Comparison of ENCODE assay signal across 8 cellular contexts in genomic region chr6:53484409-53485280, GRCh38.
DNase-seq lines count a peak whose midpoint lies in the region; ATAC-seq, FAIRE-seq and TF ChIP-seq lines count a peak whose summit lies in the region.

No MANE protein-coding gene starts in this region.

- peaks cover 0 to 4% (median 0%) of the 10 kb centered on the region in 7 donors for H3K9me3 Mint-ChIP-seq in CD14-positive monocyte
- no peaks in the 10 kb centered on the region for H3K9me3 Mint-ChIP-seq in activated CD4-positive, alpha-beta memory T cell treated with anti-CD3 and anti-CD28 coated beads, Interleukin-2, amount 10 ng/mL, durations not matched to agents 7 days and 5 days
- peaks cover 0 to 6% (median 0%) of the 10 kb centered on the region in 7 donors for H3K9me3 Mint-ChIP-seq in naive B cell
- H3K9me3 Mint-ChIP-seq in stimulated activated naive B cell treated with anti-CD40 and anti-IgM and Interleukin-4, amounts not matched to agents 10 μg/mL and 1 μg/mL and 100 μg/mL, for 72 hours, result no peaks in the 10 kb centered on the region

- peak; percentile 95 for FAIRE-seq in endometrium (lab: Jason Lieb, UNC)

- peak; percentile 44 for ATAC-seq in HG02798 (IDR thresholded peaks at IDR 0.05; ENCODE audit: poor library complexity, unreplicated experiment)
- peak; percentile 53 to 54 for ATAC-seq in naive B cell (ENCODE audit: low read depth in 2 of 2)
- peak; percentile 35 to 41 for ATAC-seq in stimulated activated naive B cell treated with anti-CD40 and anti-IgM and Interleukin-4, amounts not matched to agents 10 μg/mL and 1 μg/mL and 100 μg/mL, for 72 hours (replicated peaks)

- CTCF ChIA-PET in activated CD4-positive, alpha-beta memory T cell treated with anti-CD3 and anti-CD28 coated beads, Interleukin-2, amount 10 ng/mL, durations not matched to agents 7 days and 5 days (lab: Charles Lee), result interaction anchor here (0.6 to 4.4 kb wide), 28 partner anchors 9 to 487 kb away, joined by 3 to 72 read pairs (median 4); partner anchors contain the start of gene FBXO9

- POLR2A ChIA-PET in activated CD4-positive, alpha-beta memory T cell treated with anti-CD3 and anti-CD28 coated beads, Interleukin-2, amount 10 ng/mL, durations not matched to agents 7 days and 5 days (lab: Charles Lee), result interaction anchor here (0.5 to 1.6 kb wide), 3 partner anchors 13 to 125 kb away, joined by 3 to 4 read pairs (median 3); no protein-coding TSS in a partner anchor

- H3K27me3 Mint-ChIP-seq in CD14-positive monocyte (ENCODE audit: low read depth in 3 of 3) (peaks cover 3 to 13% (median 9%) of the 10 kb centered on the region in 3 donors), naive B cell (peaks cover 8 to 17% (median 11%) of the 10 kb centered on the region in 3 donors)
- peaks cover 26% of the 10 kb centered on the region for H3K27me3 Mint-ChIP-seq in activated CD4-positive, alpha-beta memory T cell treated with anti-CD3 and anti-CD28 coated beads, Interleukin-2, amount 10 ng/mL, durations not matched to agents 7 days and 5 days
- H3K27me3 Mint-ChIP-seq in stimulated activated naive B cell treated with anti-CD40 and anti-IgM and Interleukin-4, amounts not matched to agents 10 μg/mL and 1 μg/mL and 100 μg/mL, for 72 hours, result peaks cover 15 to 22% of the 10 kb centered on the region in 2 donors

- peak overlapping the region in 1 of 2 donors; percentile 67 for H3K4me3 Mint-ChIP-seq in CD14-positive monocyte
- H3K4me3 Mint-ChIP-seq in activated CD4-positive, alpha-beta memory T cell treated with anti-CD3 and anti-CD28 coated beads, Interleukin-2, amount 10 ng/mL, durations not matched to agents 7 days and 5 days, result no peak overlapping the region
- H3K4me3 Mint-ChIP-seq in naive B cell, result peak overlapping the region in 6 of 8 donors; percentile 3 to 56 (median 31)
- no peak overlapping the region for H3K4me3 Mint-ChIP-seq in stimulated activated naive B cell treated with anti-CD40 and anti-IgM and Interleukin-4, amounts not matched to agents 10 μg/mL and 1 μg/mL and 100 μg/mL, for 72 hours

- H3K27ac Mint-ChIP-seq in CD14-positive monocyte (no peak overlapping the region), naive B cell (peak overlapping the region in 1 of 6 donors; percentile 3)
- H3K27ac Mint-ChIP-seq in activated CD4-positive, alpha-beta memory T cell treated with anti-CD3 and anti-CD28 coated beads, Interleukin-2, amount 10 ng/mL, durations not matched to agents 7 days and 5 days, result no peak overlapping the region
- no peak overlapping the region for H3K27ac Mint-ChIP-seq in stimulated activated naive B cell treated with anti-CD40 and anti-IgM and Interleukin-4, amounts not matched to agents 10 μg/mL and 1 μg/mL and 100 μg/mL, for 72 hours

- peak; percentile 52 for DNase-seq in CD14-positive monocyte (ENCODE audit: low spot score)
- peak; percentile 50 for DNase-seq in NCI-H774 (lab: John Stamatoyannopoulos, UW)
- DNase-seq in activated CD4-positive, alpha-beta memory T cell treated with anti-CD3 and anti-CD28 coated beads, Interleukin-2, amount 10 ng/mL, durations not matched to agents 7 days and 5 days, result peak; percentile 73
- DNase-seq in naive B cell, result peak; percentile 62
- no peak for DNase-seq in stimulated activated naive B cell treated with anti-CD40 and anti-IgM and Interleukin-4, amounts not matched to agents 10 μg/mL and 1 μg/mL and 100 μg/mL, for 72 hours
- no peak for DNase-seq in UCSD-AML1 (lab: John Stamatoyannopoulos, UW; ENCODE audit: unreplicated experiment)

- H3K36me3 Mint-ChIP-seq in CD14-positive monocyte (no peaks in the 10 kb centered on the region), naive B cell (no peaks in the 10 kb centered on the region)
- H3K36me3 Mint-ChIP-seq in activated CD4-positive, alpha-beta memory T cell treated with anti-CD3 and anti-CD28 coated beads, Interleukin-2, amount 10 ng/mL, durations not matched to agents 7 days and 5 days (ENCODE audit: low read depth), result no peaks in the 10 kb centered on the region
- H3K36me3 Mint-ChIP-seq in stimulated activated naive B cell treated with anti-CD40 and anti-IgM and Interleukin-4, amounts not matched to agents 10 μg/mL and 1 μg/mL and 100 μg/mL, for 72 hours, result no peaks in the 10 kb centered on the region

- intact Hi-C loops in CD14-positive monocyte (cut with micrococcal nuclease), result loop anchor here (1.0 to 10.0 kb wide), 4 partner anchors 50 to 314 kb away; partner anchors contain the start of gene ELOVL5 (in 1 of the 2)

- H3K4me1 Mint-ChIP-seq in CD14-positive monocyte (peaks cover 40% of the 10 kb centered on the region), naive B cell (peaks cover 45 to 51% (median 47%) of the 10 kb centered on the region in 3 donors)
- H3K4me1 Mint-ChIP-seq in activated CD4-positive, alpha-beta memory T cell treated with anti-CD3 and anti-CD28 coated beads, Interleukin-2, amount 10 ng/mL, durations not matched to agents 7 days and 5 days, result peaks cover 34% of the 10 kb centered on the region
- H3K4me1 Mint-ChIP-seq in stimulated activated naive B cell treated with anti-CD40 and anti-IgM and Interleukin-4, amounts not matched to agents 10 μg/mL and 1 μg/mL and 100 μg/mL, for 72 hours, result peaks cover 32 to 49% of the 10 kb centered on the region in 2 donors

- TF ChIP-seq CTCF in CD14-positive monocyte (IDR thresholded peaks at IDR 0.05), result peak; percentile 97

Comparison
In these comparisons a context has a peak if more than half of its experiments do, and no peak if none do; other contexts are left out.
1. DNase-seq: peak in CD14-positive monocyte (single experiment), NCI-H774 (single experiment), activated CD4-positive, alpha-beta memory T cell treated with anti-CD3 and anti-CD28 coated beads, Interleukin-2, amount 10 ng/mL, durations not matched to agents 7 days and 5 days (single experiment) and naive B cell (single experiment); none in stimulated activated naive B cell treated with anti-CD40 and anti-IgM and Interleukin-4, amounts not matched to agents 10 μg/mL and 1 μg/mL and 100 μg/mL, for 72 hours (single experiment) and UCSD-AML1 (single experiment).
2. H3K4me3 Mint-ChIP-seq: peak in naive B cell (6 of 8); none in activated CD4-positive, alpha-beta memory T cell treated with anti-CD3 and anti-CD28 coated beads, Interleukin-2, amount 10 ng/mL, durations not matched to agents 7 days and 5 days (single experiment) and stimulated activated naive B cell treated with anti-CD40 and anti-IgM and Interleukin-4, amounts not matched to agents 10 μg/mL and 1 μg/mL and 100 μg/mL, for 72 hours (0 of 2).
3. Peak in every context shown above with its lines, with median percentiles within 50 percentile points of each other: ATAC-seq.